8 cellular contexts compared by ENCODE assay signal in genomic region chr6:21588812-21589811, GRCh38. TPM values are rescaled to one million over a fixed set of nuclear protein-coding genes. Genes with fewer than 3 reads are reported as not detected.
DNase-seq lines count a peak whose midpoint lies in the region; ATAC-seq, FAIRE-seq and TF ChIP-seq lines count a peak whose summit lies in the region.

No MANE protein-coding gene starts in this region.

- DNase-seq in D721Med (ENCODE audit: insufficient read length, low spot score), result no peak
- peak in 66 of 76 experiments; percentile 23 to 85 (median 66) for DNase-seq in HUDEP-2 (lab: John Stamatoyannopoulos, UW; ENCODE audit: unreplicated experiment in 76 of 76)
- peak; percentile 79 for DNase-seq in NOMO-1 treated with DMSO at 0.1 percent for 48 hours (lab: John Stamatoyannopoulos, UW; ENCODE audit: unreplicated experiment)
- DNase-seq in activated CD8-positive, alpha-beta memory T cell treated with anti-CD3 and anti-CD28 coated beads, Interleukin-2, amount 50 U/mL, for 24 hours (ENCODE audit: extremely low read depth), result peak; percentile 49
- peak; percentile 94 for DNase-seq in endothelial cell (ENCODE audit: low spot score)
- peak; percentile 85 for DNase-seq in midbrain (lab: John Stamatoyannopoulos, UW)
- DNase-seq in stimulated activated CD8-positive, alpha-beta memory T cell treated with anti-CD3 and anti-CD28 coated beads, Interleukin-2, amount 100 ng/mL, for 48 hours (ENCODE audit: low read depth in 2 of 2), result peak; percentile 75 to 78

- peaks cover 4% of the 10 kb centered on the region for H3K27me3 Mint-ChIP-seq in endothelial cell (ENCODE audit: unreplicated experiment)

- no peaks in the 10 kb centered on the region for H3K9me3 Mint-ChIP-seq in endothelial cell (ENCODE audit: unreplicated experiment)

- H3K36me3 Mint-ChIP-seq in endothelial cell (ENCODE audit: low read depth, unreplicated experiment), result no peaks in the 10 kb centered on the region

- peak overlapping the region; percentile 89 for H3K27ac Mint-ChIP-seq in endothelial cell (ENCODE audit: unreplicated experiment)

- peak; percentile 22 for ATAC-seq in GM21367 (IDR thresholded peaks at IDR 0.05; ENCODE audit: unreplicated experiment)

- TF ChIP-seq CTCF in D721Med (IDR thresholded peaks at IDR 0.05; ENCODE audit: insufficient read depth, missing control alignments) (peak; percentile 87), endothelial cell (IDR thresholded peaks at IDR 0.05; ENCODE audit: unreplicated experiment) (peak; percentile 78)

- no peak for FAIRE-seq in D721Med (lab: Jason Lieb, UNC)

- peaks cover 11% of the 10 kb centered on the region for H3K4me1 Mint-ChIP-seq in endothelial cell (ENCODE audit: unreplicated experiment)

- peak overlapping the region; percentile 96 for H3K4me3 Mint-ChIP-seq in endothelial cell (ENCODE audit: unreplicated experiment)

RNA-seq across cellular contexts. Expression of gene SOX4, which starts 4.4 kb away (rescaled TPM):
- total RNA-seq in endothelial cell (ENCODE audit: unreplicated experiment), result 132 TPM
